ENCODE assay signal across 8 cellular contexts in the genomic region with DNA sequence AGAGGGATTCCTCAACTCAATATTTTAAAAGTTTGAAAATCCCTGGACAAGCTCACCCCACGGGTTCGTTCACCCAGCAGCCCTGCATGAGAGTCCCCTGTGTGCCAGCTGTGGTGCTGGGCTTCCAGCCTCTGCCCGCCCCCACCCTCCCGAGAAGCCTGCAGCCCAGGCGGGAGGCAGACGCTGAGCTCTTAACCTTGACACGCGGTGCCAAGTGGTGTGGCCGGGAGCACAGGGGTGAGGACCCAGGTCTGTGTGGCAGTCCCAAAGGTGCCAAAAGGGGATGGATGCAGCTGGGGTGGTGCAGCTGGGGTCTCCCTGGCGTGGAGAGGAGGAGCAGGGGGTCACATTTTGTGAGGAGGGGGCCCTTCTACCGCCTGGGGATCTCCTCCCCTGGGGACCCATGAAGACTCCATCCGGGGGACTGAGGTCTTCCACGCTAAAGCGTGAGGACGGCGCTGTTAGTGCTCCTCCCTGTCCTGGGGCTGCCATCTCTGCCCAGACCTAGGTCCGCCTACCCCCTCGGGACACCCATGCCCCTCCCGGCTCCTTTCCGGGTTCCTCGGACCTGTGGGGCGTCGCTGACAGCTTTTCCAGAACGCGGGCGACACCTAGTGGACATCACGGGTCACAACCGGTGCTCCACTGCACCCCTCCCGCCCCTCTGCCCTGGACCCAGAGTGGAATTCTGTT. TPM values are rescaled to one million over a fixed set of nuclear protein-coding genes. Genes with fewer than 3 reads are reported as not detected.
DNase-seq lines count a peak whose midpoint lies in the region; ATAC-seq, FAIRE-seq and TF ChIP-seq lines count a peak whose summit lies in the region.

No MANE protein-coding gene starts in this region.

- H3K36me3 Mint-ChIP-seq in HFFc6 (ENCODE audit: low read depth), result no peaks in the 10 kb centered on the region

- no peak overlapping the region for H3K27ac Mint-ChIP-seq in HFFc6

- H3K9me3 Mint-ChIP-seq in HFFc6, result no peaks in the 10 kb centered on the region

- H3K4me3 ChIP-seq in kidney (ENCODE audit: low read length in 2 of 2), result peak overlapping the region; percentile 50 to 57

- DNase-seq in D721Med (ENCODE audit: insufficient read length, low spot score) (peak; percentile 62), HFFc6 (peak; percentile 59), NCI-H2171 treated with DMSO at 0.1 percent for 48 hours (lab: John Stamatoyannopoulos, UW) (peak; percentile 81), kidney (peak; percentile 93)
- peak; percentile 65 for DNase-seq in central memory CD4-positive, alpha-beta T cell
- DNase-seq in stimulated activated CD4-positive, alpha-beta T cell treated with anti-CD3 and anti-CD28 coated beads, Interleukin-12 subunit alpha, Interleukin-12 subunit beta, amount 100 ng/mL, for 4 hours, result peak; percentile 74

- no peaks in the 10 kb centered on the region for H3K36me3 ChIP-seq in kidney (ENCODE audit: control insufficient read depth in 1 of 2, insufficient read depth in 2 of 2, low read length in 2 of 2)

- H3K4me1 Mint-ChIP-seq in HFFc6 (ENCODE audit: low read depth), result no peaks in the 10 kb centered on the region

- FAIRE-seq in D721Med (lab: Jason Lieb, UNC) (no peak), kidney (lab: Jason Lieb, UNC) (no peak)

- TF ChIP-seq CTCF in D721Med (IDR thresholded peaks at IDR 0.05; ENCODE audit: insufficient read depth, missing control alignments) (peak; percentile 80), HFFc6 (IDR thresholded peaks at IDR 0.05) (peak; percentile 98), kidney (IDR thresholded peaks at IDR 0.05; ENCODE audit: borderline replicate concordance, extremely low read depth, insufficient read depth) (peak; percentile 89)

- no peak overlapping the region for H3K27ac ChIP-seq in kidney (ENCODE audit: low read depth in 2 of 2, low read length in 2 of 2)

- peaks cover 19% of the 10 kb centered on the region for H3K27me3 Mint-ChIP-seq in HFFc6 (ENCODE audit: insufficient read depth)

- peaks cover 0 to 4% of the 10 kb centered on the region in 2 donors for H3K4me1 ChIP-seq in kidney (ENCODE audit: control insufficient read depth in 1 of 2, insufficient read depth in 1 of 2, low read depth in 1 of 2, low read length in 2 of 2)

- no peaks in the 10 kb centered on the region for H3K9me3 ChIP-seq in kidney (ENCODE audit: control insufficient read depth in 1 of 2, low read length in 2 of 2)

- H3K9ac ChIP-seq in kidney (ENCODE audit: low read length in 2 of 2), result peak overlapping the region; percentile 34 to 41

- ATAC-seq in activated CD4-positive, CD25-positive, alpha-beta regulatory T cell treated with anti-CD3 and anti-CD28 coated beads, Interleukin-2, amount 50 U/mL, for 24 hours, result peak; percentile 90 to 92
- no peak for ATAC-seq in HG02885 (IDR thresholded peaks at IDR 0.05; ENCODE audit: poor library complexity, unreplicated experiment)

- intact Hi-C loops in kidney (cut with DNase I), result loop anchor here (5.0 kb wide), 1 partner anchor 235 kb away; no protein-coding TSS in a partner anchor

- peak overlapping the region; percentile 52 for H3K4me3 Mint-ChIP-seq in HFFc6

RNA-seq across cellular contexts. Expression of a gene that starts 12.9 kb away (rescaled TPM):
- total RNA-seq in HFFc6 (2021; fragmentation: NEBNext Ultra II Directional; extraction: Animal tissue kit (Norgen Biotek cat#: 25700)), result not detected
- total RNA-seq in kidney, result not detected
- polyA plus RNA-seq in kidney (ENCODE audit: insufficient read depth, low read depth, low replicate concordance), result not detected

RNA-seq across cellular contexts. Expression of a gene that starts 32.7 kb away (rescaled TPM):
- total RNA-seq in HFFc6 (2021; fragmentation: NEBNext Ultra II Directional; extraction: Animal tissue kit (Norgen Biotek cat#: 25700)), result not detected
- 1.1 TPM for total RNA-seq in kidney
- not detected for polyA plus RNA-seq in kidney (ENCODE audit: insufficient read depth, low read depth, low replicate concordance)

RNA-seq across cellular contexts. Expression of a gene that starts 33.8 kb away (rescaled TPM):
- not detected for total RNA-seq in HFFc6 (2021; fragmentation: NEBNext Ultra II Directional; extraction: Animal tissue kit (Norgen Biotek cat#: 25700))
- 12.6 TPM for total RNA-seq in kidney
- polyA plus RNA-seq in kidney (ENCODE audit: insufficient read depth, low read depth, low replicate concordance), result 2.3 TPM

RNA-seq across cellular contexts. Expression of a gene that starts 34.3 kb away (rescaled TPM):
- not detected for total RNA-seq in HFFc6 (2021; fragmentation: NEBNext Ultra II Directional; extraction: Animal tissue kit (Norgen Biotek cat#: 25700))
- 0.31 TPM for total RNA-seq in kidney
- polyA plus RNA-seq in kidney (ENCODE audit: insufficient read depth, low read depth, low replicate concordance), result not detected

Comparison
In these comparisons a context has a peak if more than half of its experiments do, and no peak if none do; other contexts are left out.
1. RNA of a gene that starts 33.8 kb away (total RNA-seq): 12.6 TPM in kidney (single experiment); not detected in HFFc6; every median in the first group is over 10 times any median in the second.
2. Peak in every context shown above with its lines, with median percentiles within 50 percentile points of each other: DNase-seq and CTCF ChIP-seq.